Comparison of ENCODE assay signal across 1 cellular context in the genomic region with DNA sequence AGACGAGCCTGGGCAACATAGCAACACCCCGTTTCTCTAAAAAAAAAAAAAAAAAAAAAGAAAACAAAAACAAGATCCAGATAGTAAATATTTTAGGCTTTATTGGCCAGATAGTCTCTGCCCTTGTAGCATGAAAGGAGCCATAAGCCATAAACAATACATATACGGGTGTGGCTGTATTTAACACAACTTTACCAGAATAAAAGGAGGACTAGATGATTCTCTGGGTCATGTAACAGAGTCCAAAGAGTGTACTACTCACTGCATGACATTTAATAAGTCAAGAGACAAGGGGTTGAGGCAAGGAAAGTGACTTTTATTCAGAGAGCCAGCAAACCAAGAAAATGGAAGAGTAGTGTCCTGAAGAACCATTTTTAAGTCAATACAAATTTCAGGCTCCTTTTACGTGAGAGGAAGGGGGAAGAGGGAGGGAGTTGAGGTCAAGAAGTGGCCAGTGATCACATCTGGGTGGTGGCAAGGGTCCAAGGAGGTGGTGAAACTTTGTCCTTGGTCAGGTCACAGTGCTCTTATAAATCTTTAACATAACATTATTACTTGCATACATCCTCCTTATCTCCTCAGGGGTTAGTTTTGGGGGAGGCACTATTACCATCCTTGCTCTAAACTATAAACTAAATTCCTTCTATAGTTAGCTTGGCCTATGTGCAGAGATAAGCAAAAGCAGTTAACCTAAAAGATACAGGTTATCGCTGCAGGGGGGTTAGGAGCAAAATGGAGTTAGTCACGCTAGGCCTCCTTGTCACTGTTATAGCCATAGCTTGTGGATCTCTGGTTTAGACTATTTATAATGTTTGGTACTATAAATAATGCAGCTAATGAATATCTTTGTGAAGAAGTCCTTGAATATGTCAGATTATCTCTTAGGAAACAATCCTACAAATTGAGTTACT.
TF ChIP-seq lines count a peak whose summit lies in the region.

No MANE protein-coding gene starts in this region.

TF ChIP-seq in K562, 482 proteins besides CTCF, POLR2A, EP300 and RAD21 (continued from another document):
- TF ChIP-seq, protein P1, sequence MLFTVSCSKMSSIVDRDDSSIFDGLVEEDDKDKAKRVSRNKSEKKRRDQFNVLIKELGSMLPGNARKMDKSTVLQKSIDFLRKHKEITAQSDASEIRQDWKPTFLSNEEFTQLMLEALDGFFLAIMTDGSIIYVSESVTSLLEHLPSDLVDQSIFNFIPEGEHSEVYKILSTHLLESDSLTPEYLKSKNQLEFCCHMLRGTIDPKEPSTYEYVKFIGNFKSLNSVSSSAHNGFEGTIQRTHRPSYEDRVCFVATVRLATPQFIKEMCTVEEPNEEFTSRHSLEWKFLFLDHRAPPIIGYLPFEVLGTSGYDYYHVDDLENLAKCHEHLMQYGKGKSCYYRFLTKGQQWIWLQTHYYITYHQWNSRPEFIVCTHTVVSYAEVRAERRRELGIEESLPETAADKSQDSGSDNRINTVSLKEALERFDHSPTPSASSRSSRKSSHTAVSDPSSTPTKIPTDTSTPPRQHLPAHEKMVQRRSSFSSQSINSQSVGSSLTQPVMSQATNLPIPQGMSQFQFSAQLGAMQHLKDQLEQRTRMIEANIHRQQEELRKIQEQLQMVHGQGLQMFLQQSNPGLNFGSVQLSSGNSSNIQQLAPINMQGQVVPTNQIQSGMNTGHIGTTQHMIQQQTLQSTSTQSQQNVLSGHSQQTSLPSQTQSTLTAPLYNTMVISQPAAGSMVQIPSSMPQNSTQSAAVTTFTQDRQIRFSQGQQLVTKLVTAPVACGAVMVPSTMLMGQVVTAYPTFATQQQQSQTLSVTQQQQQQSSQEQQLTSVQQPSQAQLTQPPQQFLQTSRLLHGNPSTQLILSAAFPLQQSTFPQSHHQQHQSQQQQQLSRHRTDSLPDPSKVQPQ (CRISPR knock-in tag; IDR thresholded peaks at IDR 0.05; ENCODE audit: borderline replicate concordance), result peak; percentile 50; the same call in 1 of the 2 replicates
- no peak for TF ChIP-seq ATF1 (CRISPR knock-in tag; IDR thresholded peaks at IDR 0.05)
- peak; percentile 42; the same call in 1 of the 2 replicates for TF ChIP-seq ATF1 (tag; IDR thresholded peaks at IDR 0.05)
- TF ChIP-seq MAZ (CRISPR knock-in tag; conservative IDR thresholded peaks at IDR 0.05 in 1 of 2, IDR thresholded peaks at IDR 0.05 in 1 of 2), result peak in 1 of 2 experiments; percentile 79; a peak in 2 of 4 replicates
- TF ChIP-seq, protein P2, sequence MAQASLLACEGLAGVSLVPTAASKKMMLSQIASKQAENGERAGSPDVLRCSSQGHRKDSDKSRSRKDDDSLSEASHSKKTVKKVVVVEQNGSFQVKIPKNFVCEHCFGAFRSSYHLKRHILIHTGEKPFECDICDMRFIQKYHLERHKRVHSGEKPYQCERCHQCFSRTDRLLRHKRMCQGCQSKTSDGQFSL (CRISPR knock-in tag; IDR thresholded peaks at IDR 0.05), result no peak
- TF ChIP-seq, protein P2 (tag; IDR thresholded peaks at IDR 0.05), result peak in 1 of 2 experiments; percentile 91; a peak in 2 of 4 replicates
- no peak for TF ChIP-seq DPF2 (IDR thresholded peaks at IDR 0.05)
- TF ChIP-seq, protein P3, sequence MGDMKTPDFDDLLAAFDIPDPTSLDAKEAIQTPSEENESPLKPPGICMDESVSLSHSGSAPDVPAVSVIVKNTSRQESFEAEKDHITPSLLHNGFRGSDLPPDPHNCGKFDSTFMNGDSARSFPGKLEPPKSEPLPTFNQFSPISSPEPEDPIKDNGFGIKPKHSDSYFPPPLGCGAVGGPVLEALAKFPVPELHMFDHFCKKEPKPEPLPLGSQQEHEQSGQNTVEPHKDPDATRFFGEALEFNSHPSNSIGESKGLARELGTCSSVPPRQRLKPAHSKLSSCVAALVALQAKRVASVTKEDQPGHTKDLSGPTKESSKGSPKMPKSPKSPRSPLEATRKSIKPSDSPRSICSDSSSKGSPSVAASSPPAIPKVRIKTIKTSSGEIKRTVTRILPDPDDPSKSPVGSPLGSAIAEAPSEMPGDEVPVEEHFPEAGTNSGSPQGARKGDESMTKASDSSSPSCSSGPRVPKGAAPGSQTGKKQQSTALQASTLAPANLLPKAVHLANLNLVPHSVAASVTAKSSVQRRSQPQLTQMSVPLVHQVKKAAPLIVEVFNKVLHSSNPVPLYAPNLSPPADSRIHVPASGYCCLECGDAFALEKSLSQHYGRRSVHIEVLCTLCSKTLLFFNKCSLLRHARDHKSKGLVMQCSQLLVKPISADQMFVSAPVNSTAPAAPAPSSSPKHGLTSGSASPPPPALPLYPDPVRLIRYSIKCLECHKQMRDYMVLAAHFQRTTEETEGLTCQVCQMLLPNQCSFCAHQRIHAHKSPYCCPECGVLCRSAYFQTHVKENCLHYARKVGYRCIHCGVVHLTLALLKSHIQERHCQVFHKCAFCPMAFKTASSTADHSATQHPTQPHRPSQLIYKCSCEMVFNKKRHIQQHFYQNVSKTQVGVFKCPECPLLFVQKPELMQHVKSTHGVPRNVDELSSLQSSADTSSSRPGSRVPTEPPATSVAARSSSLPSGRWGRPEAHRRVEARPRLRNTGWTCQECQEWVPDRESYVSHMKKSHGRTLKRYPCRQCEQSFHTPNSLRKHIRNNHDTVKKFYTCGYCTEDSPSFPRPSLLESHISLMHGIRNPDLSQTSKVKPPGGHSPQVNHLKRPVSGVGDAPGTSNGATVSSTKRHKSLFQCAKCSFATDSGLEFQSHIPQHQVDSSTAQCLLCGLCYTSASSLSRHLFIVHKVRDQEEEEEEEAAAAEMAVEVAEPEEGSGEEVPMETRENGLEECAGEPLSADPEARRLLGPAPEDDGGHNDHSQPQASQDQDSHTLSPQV (IDR thresholded peaks at IDR 0.05), result peak; percentile 97
- TF ChIP-seq BACH1 (tag; IDR thresholded peaks at IDR 0.05), result peak; percentile 80
- peak; percentile 93 for TF ChIP-seq HDAC8 (tag; IDR thresholded peaks at IDR 0.05)
- TF ChIP-seq SAP30 (IDR thresholded peaks at IDR 0.05; ENCODE audit: borderline replicate concordance, insufficient read depth, low read depth, low read length, poor library complexity, severe bottlenecking), result no peak
- TF ChIP-seq DIDO1 (tag; IDR thresholded peaks at IDR 0.05; ENCODE audit: low read depth), result 0 out of 2 replicates have a peak, but pooled peaks have one; percentile 39
- TF ChIP-seq ZNF354B (CRISPR knock-in tag; IDR thresholded peaks at IDR 0.05), result peak; percentile 81
- TF ChIP-seq CBX2 (IDR thresholded peaks at IDR 0.05; ENCODE audit: insufficient read depth, low read length, poor library complexity, severe bottlenecking), result no peak
- peak in 1 of 2 experiments; percentile 95; a peak in 2 of 4 replicates for TF ChIP-seq TEAD1 (CRISPR knock-in tag; IDR thresholded peaks at IDR 0.05)
- TF ChIP-seq, protein P4, sequence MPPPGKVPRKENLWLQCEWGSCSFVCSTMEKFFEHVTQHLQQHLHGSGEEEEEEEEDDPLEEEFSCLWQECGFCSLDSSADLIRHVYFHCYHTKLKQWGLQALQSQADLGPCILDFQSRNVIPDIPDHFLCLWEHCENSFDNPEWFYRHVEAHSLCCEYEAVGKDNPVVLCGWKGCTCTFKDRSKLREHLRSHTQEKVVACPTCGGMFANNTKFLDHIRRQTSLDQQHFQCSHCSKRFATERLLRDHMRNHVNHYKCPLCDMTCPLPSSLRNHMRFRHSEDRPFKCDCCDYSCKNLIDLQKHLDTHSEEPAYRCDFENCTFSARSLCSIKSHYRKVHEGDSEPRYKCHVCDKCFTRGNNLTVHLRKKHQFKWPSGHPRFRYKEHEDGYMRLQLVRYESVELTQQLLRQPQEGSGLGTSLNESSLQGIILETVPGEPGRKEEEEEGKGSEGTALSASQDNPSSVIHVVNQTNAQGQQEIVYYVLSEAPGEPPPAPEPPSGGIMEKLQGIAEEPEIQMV (tag; conservative IDR thresholded peaks at IDR 0.05; ENCODE audit: low read depth), result peak; percentile 83
- peak; percentile 62; the same call in 1 of the 2 replicates for TF ChIP-seq ZNF23 (CRISPR knock-in tag; IDR thresholded peaks at IDR 0.05)
- TF ChIP-seq TEAD4 (IDR thresholded peaks at IDR 0.05; ENCODE audit: low read length), result no peak
- TF ChIP-seq TEAD4 (CRISPR knock-in tag; IDR thresholded peaks at IDR 0.05; ENCODE audit: borderline replicate concordance), result no peak
- TF ChIP-seq, protein P5, sequence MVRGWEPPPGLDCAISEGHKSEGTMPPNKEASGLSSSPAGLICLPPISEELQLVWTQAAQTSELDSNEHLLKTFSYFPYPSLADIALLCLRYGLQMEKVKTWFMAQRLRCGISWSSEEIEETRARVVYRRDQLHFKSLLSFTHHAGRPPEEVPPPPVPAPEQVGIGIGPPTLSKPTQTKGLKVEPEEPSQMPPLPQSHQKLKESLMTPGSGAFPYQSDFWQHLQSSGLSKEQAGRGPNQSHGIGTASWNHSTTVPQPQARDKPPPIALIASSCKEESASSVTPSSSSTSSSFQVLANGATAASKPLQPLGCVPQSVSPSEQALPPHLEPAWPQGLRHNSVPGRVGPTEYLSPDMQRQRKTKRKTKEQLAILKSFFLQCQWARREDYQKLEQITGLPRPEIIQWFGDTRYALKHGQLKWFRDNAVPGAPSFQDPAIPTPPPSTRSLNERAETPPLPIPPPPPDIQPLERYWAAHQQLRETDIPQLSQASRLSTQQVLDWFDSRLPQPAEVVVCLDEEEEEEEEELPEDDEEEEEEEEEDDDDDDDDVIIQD (CRISPR knock-in tag; IDR thresholded peaks at IDR 0.05), result 0 out of 2 replicates have a peak, but pooled peaks have one; percentile 65
- TF ChIP-seq ZNF583 (CRISPR knock-in tag; IDR thresholded peaks at IDR 0.05), result peak; percentile 94
- peak; percentile 91 for TF ChIP-seq HSF4 (CRISPR knock-in tag; IDR thresholded peaks at IDR 0.05; ENCODE audit: borderline replicate concordance)
- 0 out of 2 replicates have a peak, but pooled peaks have one; percentile 58 for TF ChIP-seq ELF2 (CRISPR knock-in tag; IDR thresholded peaks at IDR 0.05)
- peak; percentile 89 for TF ChIP-seq PTTG1 (tag; IDR thresholded peaks at IDR 0.05; ENCODE audit: low read depth)
- TF ChIP-seq ZNF695 (CRISPR knock-in tag; IDR thresholded peaks at IDR 0.05), result 0 out of 2 replicates have a peak, but pooled peaks have one; percentile 76
